ENCODE assay signal across 16 cellular contexts in genomic region chr1:109875874-109876273, GRCh38.
"Had no signal": no experiment of that assay in that cellular context is flagged by ENCODE, and none has a peak within 500 bp of the region (broad histone marks: within the 10 kb centered on the region; RNA-seq: fewer than 3 reads in every experiment).

No MANE protein-coding gene starts in this region.

- H3K27ac Mint-ChIP-seq: activated CD4-positive, alpha-beta memory T cell treated with anti-CD3 and anti-CD28 coated beads for 36 hours; activated naive CD8-positive, alpha-beta T cell; natural killer cell; T-helper 17 cell had no signal

- H3K9me3 Mint-ChIP-seq: activated CD4-positive, alpha-beta memory T cell treated with anti-CD3 and anti-CD28 coated beads for 36 hours; activated T-cell treated with anti-CD3 and anti-CD28 coated beads, Interleukin-2, amount 50 U/mL, for 4 hours; natural killer cell had no signal

- H3K36me3 ChIP-seq: heart left ventricle, stomach had no signal

- H3K4me1 Mint-ChIP-seq: natural killer cell had no signal

- H3K36me3 Mint-ChIP-seq: activated CD4-positive, alpha-beta memory T cell treated with anti-CD3 and anti-CD28 coated beads for 36 hours; activated naive CD8-positive, alpha-beta T cell; natural killer cell had no signal

- FAIRE-seq: endothelial cell of umbilical vein, TTC549 had no signal

- H3K27ac ChIP-seq: foreskin keratinocyte had no signal

- H3K27me3 Mint-ChIP-seq: activated CD4-positive, alpha-beta memory T cell treated with anti-CD3 and anti-CD28 coated beads for 36 hours; activated naive CD8-positive, alpha-beta T cell; T-helper 17 cell had no signal

- DNase-seq: activated CD4-positive, alpha-beta memory T cell treated with anti-CD3 and anti-CD28 coated beads for 36 hours; activated gamma-delta T cell; activated T-cell treated with anti-CD3 and anti-CD28 coated beads, Interleukin-2, amount 50 U/mL, for 4 hours; aorta; foreskin keratinocyte; heart left ventricle; left colon; mammary epithelial cell; natural killer cell; stimulated activated CD4-positive, alpha-beta T cell treated with anti-CD3 and anti-CD28 coated beads, Interleukin-15, amount 100 ng/mL, for 24 hours; stimulated activated CD4-positive, alpha-beta T cell treated with anti-CD3 and anti-CD28 coated beads, Interleukin-4, amount 100 ng/mL, for 24 hours; stomach; T-helper 17 cell had no signal

- H3K4me1 ChIP-seq: foreskin keratinocyte had no signal

- H3K4me3 ChIP-seq: heart left ventricle, stomach had no signal

- H3K4me3 Mint-ChIP-seq: activated CD4-positive, alpha-beta memory T cell treated with anti-CD3 and anti-CD28 coated beads for 36 hours; activated naive CD8-positive, alpha-beta T cell; activated T-cell treated with anti-CD3 and anti-CD28 coated beads, Interleukin-2, amount 50 U/mL, for 4 hours; natural killer cell; T-helper 17 cell had no signal

- ATAC-seq: activated T-cell treated with anti-CD3 and anti-CD28 coated beads, Interleukin-2, amount 50 U/mL, for 4 hours; foreskin keratinocyte; heart left ventricle; left colon; natural killer cell; T-helper 17 cell had no signal

- H3K9me3 ChIP-seq: heart left ventricle, stomach had no signal

- H3K27me3 ChIP-seq: foreskin keratinocyte, heart left ventricle, stomach had no signal
